Comparison of ENCODE assay signal across 8 cellular contexts in the genomic region with DNA sequence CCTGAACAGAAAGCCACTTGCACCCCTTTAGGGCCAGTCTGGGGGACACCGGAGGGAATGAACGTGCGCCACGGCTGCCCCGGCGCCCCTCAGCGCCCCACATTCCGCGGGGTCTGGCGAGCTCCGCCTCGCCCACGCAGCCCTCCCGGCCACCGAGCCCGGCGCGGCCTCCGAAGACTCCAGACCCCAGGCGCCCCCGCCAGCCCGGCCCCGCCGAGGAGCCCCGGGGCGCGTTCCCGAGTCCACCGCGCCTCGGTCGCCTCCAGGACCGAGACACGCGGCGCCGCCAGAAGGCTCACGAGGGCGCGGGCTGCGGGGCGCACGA. TPM values are rescaled to one million over a fixed set of nuclear protein-coding genes. Genes with fewer than 3 reads are reported as not detected.
A peak's percentile ranks its signal among the peaks of the same experiment; 100 is the strongest.
DNase-seq lines count a peak whose midpoint lies in the region; ATAC-seq and TF ChIP-seq lines count a peak whose summit lies in the region.

No MANE protein-coding gene starts in this region.

- H3K4me1 ChIP-seq in ES-I3 (ENCODE audit: insufficient read depth, low read length): no peaks in the 10 kb centered on the region

- H3K36me3 ChIP-seq in ES-I3 (ENCODE audit: insufficient read depth, low read length): no peaks in the 10 kb centered on the region

- H3K9me3 ChIP-seq in ES-I3 (ENCODE audit: control insufficient read depth, insufficient read depth, low read length): peaks cover 11% of the 10 kb centered on the region

- H3K9me3 Mint-ChIP-seq in activated B cell treated with CpG ODN at 0.5 μM for 24 hours: no peaks in the 10 kb centered on the region
- no peaks in the 10 kb centered on the region for H3K9me3 Mint-ChIP-seq in stimulated activated naive CD8-positive, alpha-beta T cell treated with anti-CD3 and anti-CD28 coated beads, Interleukin-15, Interleukin-2, amounts not matched to agents 100 ng/mL and 50 ng/mL, for 24 hours

- H3K4me3 ChIP-seq in iPS-11a (ENCODE audit: low read depth, low read length): peak overlapping the region; percentile 62

- peaks cover 17% of the 10 kb centered on the region for H3K36me3 Mint-ChIP-seq in activated B cell treated with CpG ODN at 0.5 μM for 24 hours (ENCODE audit: low read depth)
- H3K36me3 Mint-ChIP-seq in stimulated activated naive CD8-positive, alpha-beta T cell treated with anti-CD3 and anti-CD28 coated beads, Interleukin-15, Interleukin-2, amounts not matched to agents 100 ng/mL and 50 ng/mL, for 24 hours (ENCODE audit: low read depth): no peaks in the 10 kb centered on the region

- peak overlapping the region; percentile 92 for H3K9ac ChIP-seq in ES-I3 (ENCODE audit: low read depth, low read length)

- peaks cover 66% of the 10 kb centered on the region for H3K4me1 Mint-ChIP-seq in activated B cell treated with CpG ODN at 0.5 μM for 24 hours
- H3K4me1 Mint-ChIP-seq in stimulated activated naive CD8-positive, alpha-beta T cell treated with anti-CD3 and anti-CD28 coated beads, Interleukin-15, Interleukin-2, amounts not matched to agents 100 ng/mL and 50 ng/mL, for 24 hours (ENCODE audit: low read depth): peaks cover 43% of the 10 kb centered on the region

- CTCF ChIA-PET in HEK293T (lab: Yijun Ruan, JAX): no interaction called here
- CTCF ChIA-PET in activated B cell treated with CpG ODN at 0.5 μM for 24 hours (lab: Charles Lee): no interaction called here

- intact Hi-C loops in activated B cell treated with CpG ODN at 0.5 μM for 24 hours (cut with micrococcal nuclease): no loop called here

- H3K27ac Mint-ChIP-seq in activated B cell treated with CpG ODN at 0.5 μM for 24 hours: peak overlapping the region; percentile 76
- peak overlapping the region; percentile 72 for H3K27ac Mint-ChIP-seq in stimulated activated naive CD8-positive, alpha-beta T cell treated with anti-CD3 and anti-CD28 coated beads, Interleukin-15, Interleukin-2, amounts not matched to agents 100 ng/mL and 50 ng/mL, for 24 hours

- peak; percentile 8 for ATAC-seq in activated B cell treated with CpG ODN at 0.5 μM for 24 hours (ENCODE audit: low read depth)
- no peak for ATAC-seq in HG03045 (IDR thresholded peaks at IDR 0.05; ENCODE audit: unreplicated experiment)

- DNase-seq in HEK293T (ENCODE audit: extremely low spot score) (peak; percentile 30), activated B cell treated with CpG ODN at 0.5 μM for 24 hours (no peak), NCI-H345 (lab: John Stamatoyannopoulos, UW) (no peak), KG1 (lab: John Stamatoyannopoulos, UW) (no peak)

- H3K4me3 Mint-ChIP-seq in activated B cell treated with CpG ODN at 0.5 μM for 24 hours: peak overlapping the region; percentile 80
- H3K4me3 Mint-ChIP-seq in stimulated activated naive CD8-positive, alpha-beta T cell treated with anti-CD3 and anti-CD28 coated beads, Interleukin-15, Interleukin-2, amounts not matched to agents 100 ng/mL and 50 ng/mL, for 24 hours: peak overlapping the region; percentile 84

- TF ChIP-seq CTCF in activated B cell treated with CpG ODN at 0.5 μM for 24 hours (IDR thresholded peaks at IDR 0.05): no peak

- no peaks in the 10 kb centered on the region for H3K27me3 Mint-ChIP-seq in activated B cell treated with CpG ODN at 0.5 μM for 24 hours
- H3K27me3 Mint-ChIP-seq in stimulated activated naive CD8-positive, alpha-beta T cell treated with anti-CD3 and anti-CD28 coated beads, Interleukin-15, Interleukin-2, amounts not matched to agents 100 ng/mL and 50 ng/mL, for 24 hours: no peaks in the 10 kb centered on the region

- POLR2A ChIA-PET in HEK293T (lab: Yijun Ruan, JAX): no interaction called here
- POLR2A ChIA-PET in activated B cell treated with CpG ODN at 0.5 μM for 24 hours (lab: Charles Lee): interaction anchor here (1.5 to 3.7 kb wide), 2 partner anchors 9 to 18 kb away, joined by 3 to 23 read pairs; a partner anchor contains a TSS

TF ChIP-seq in HEK293T, 16 proteins besides CTCF, POLR2A, EP300 and RAD21:
- TF ChIP-seq SP1 (IDR thresholded peaks at IDR 0.05) (no peak), CTBP1 (IDR thresholded peaks at IDR 0.05; ENCODE audit: borderline replicate concordance) (no peak), TARDBP (IDR thresholded peaks at IDR 0.05) (no peak), BHLHE40 (IDR thresholded peaks at IDR 0.05; ENCODE audit: borderline replicate concordance) (no peak), ARNT (IDR thresholded peaks at IDR 0.05) (no peak), FOXA1 (IDR thresholded peaks at IDR 0.05) (no peak), NFRKB (IDR thresholded peaks at IDR 0.05) (no peak), L3MBTL2 (conservative IDR thresholded peaks at IDR 0.05) (no peak), HDGF (IDR thresholded peaks at IDR 0.05; ENCODE audit: borderline replicate concordance) (no peak), SUZ12 (IDR thresholded peaks at IDR 0.05) (no peak), LEF1 (IDR thresholded peaks at IDR 0.05; ENCODE audit: borderline replicate concordance) (no peak), ELF4 (IDR thresholded peaks at IDR 0.05) (no peak)
- TF ChIP-seq, protein P1, sequence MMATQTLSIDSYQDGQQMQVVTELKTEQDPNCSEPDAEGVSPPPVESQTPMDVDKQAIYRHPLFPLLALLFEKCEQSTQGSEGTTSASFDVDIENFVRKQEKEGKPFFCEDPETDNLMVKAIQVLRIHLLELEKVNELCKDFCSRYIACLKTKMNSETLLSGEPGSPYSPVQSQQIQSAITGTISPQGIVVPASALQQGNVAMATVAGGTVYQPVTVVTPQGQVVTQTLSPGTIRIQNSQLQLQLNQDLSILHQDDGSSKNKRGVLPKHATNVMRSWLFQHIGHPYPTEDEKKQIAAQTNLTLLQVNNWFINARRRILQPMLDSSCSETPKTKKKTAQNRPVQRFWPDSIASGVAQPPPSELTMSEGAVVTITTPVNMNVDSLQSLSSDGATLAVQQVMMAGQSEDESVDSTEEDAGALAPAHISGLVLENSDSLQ (IDR thresholded peaks at IDR 0.05): no peak

RNA-seq across cellular contexts. Expression of a gene that starts 0.4 kb away (rescaled TPM):
- total RNA-seq in activated B cell treated with CpG ODN at 0.5 μM for 24 hours: 127 and 144 TPM in 2 replicates

RNA-seq across cellular contexts. Expression of a gene that starts 14.3 kb away (rescaled TPM):
- total RNA-seq in activated B cell treated with CpG ODN at 0.5 μM for 24 hours: not detected in 2 replicates

RNA-seq across cellular contexts. Expression of a gene that starts 18.7 kb away (rescaled TPM):
- 72.9 and 78.8 TPM in 2 replicates for total RNA-seq in activated B cell treated with CpG ODN at 0.5 μM for 24 hours

RNA-seq across cellular contexts. Expression of a gene that starts 30.1 kb away (rescaled TPM):
- 5.1 and 6.7 TPM in 2 replicates for total RNA-seq in activated B cell treated with CpG ODN at 0.5 μM for 24 hours

RNA-seq across cellular contexts. Expression of a gene that starts 43.6 kb away (rescaled TPM):
- 0.24 and 0.33 TPM in 2 replicates for total RNA-seq in activated B cell treated with CpG ODN at 0.5 μM for 24 hours
